8 cellular contexts compared by ENCODE assay signal in the genomic region with DNA sequence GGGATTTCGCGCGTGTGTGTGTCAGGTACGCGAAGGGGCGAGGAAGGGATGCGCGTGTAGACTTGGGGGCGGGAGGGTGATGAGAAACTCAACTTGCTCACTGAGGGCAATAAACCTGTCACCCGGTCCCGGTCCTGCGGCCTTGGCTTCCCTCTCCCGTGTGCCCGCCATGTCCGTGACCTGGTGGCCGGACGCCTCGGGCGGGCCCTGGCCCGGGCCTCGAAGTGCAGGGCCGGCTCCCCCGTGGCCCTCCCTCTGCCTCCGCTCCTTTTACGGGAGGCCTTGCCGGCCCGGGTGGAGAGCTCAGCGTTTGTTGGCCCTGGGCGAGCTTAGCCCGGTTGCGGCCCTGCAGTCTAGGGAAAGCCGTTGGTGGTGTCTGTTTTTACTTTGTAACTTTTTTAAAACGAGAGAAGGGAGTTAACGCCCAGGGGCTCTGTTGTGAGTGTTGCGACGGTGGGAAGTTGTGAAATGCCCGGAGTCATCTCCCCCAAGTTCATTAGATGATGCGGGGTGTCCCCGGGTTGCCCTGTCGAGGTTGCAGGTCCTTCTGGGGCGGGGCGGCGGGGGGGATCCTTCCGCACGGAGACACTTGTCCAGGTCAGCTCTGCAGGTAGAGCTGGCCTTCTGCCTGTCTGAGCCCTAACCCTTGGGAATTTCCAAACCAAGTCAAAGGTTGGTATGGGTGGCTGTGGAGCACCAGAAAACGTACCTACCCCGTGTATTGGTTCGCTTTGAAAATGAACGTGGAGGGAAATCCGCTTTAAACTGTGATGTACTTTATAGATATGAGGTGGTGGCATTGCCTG. TPM values are rescaled to one million over a fixed set of nuclear protein-coding genes. Genes with fewer than 3 reads are reported as not detected.
DNase-seq lines count a peak whose midpoint lies in the region; ATAC-seq and TF ChIP-seq lines count a peak whose summit lies in the region.

No MANE protein-coding gene starts in this region.

- peak overlapping the region; percentile 94 for H3K27ac Mint-ChIP-seq in activated naive CD8-positive, alpha-beta T cell treated with anti-CD3 and anti-CD28 coated beads, Interleukin-2, amount 10 ng/mL, durations not matched to agents 7 days and 5 days

- H3K9me3 ChIP-seq in A673 (ENCODE audit: low read depth, low read length, poor library complexity, severe bottlenecking), result no peaks in the 10 kb centered on the region
- H3K9me3 ChIP-seq in SJSA1 (replicated peaks), result no peaks in the 10 kb centered on the region
- no peaks in the 10 kb centered on the region for H3K9me3 ChIP-seq in heart left ventricle

- peak; percentile 45 for DNase-seq in A673 (ENCODE audit: low spot score)
- peak in 1 of 2 experiments; percentile 59 for DNase-seq in SJSA1 (ENCODE audit: low read depth in 1 of 2, low spot score in 2 of 2)
- DNase-seq in activated naive CD8-positive, alpha-beta T cell treated with anti-CD3 and anti-CD28 coated beads, Interleukin-2, amount 10 ng/mL, durations not matched to agents 7 days and 5 days, result peak; percentile 56
- DNase-seq in heart left ventricle, result peak; percentile 64 to 82 (median 72)
- DNase-seq in posterior vena cava (ENCODE audit: low spot score), result peak; percentile 88
- DNase-seq in NCI-H446 (lab: John Stamatoyannopoulos, UW), result no peak

- ATAC-seq in GM18867 (IDR thresholded peaks at IDR 0.05; ENCODE audit: unreplicated experiment) (peak; percentile 5), HG03159 (IDR thresholded peaks at IDR 0.05; ENCODE audit: unreplicated experiment) (peak; percentile 3), heart left ventricle (peak; percentile 69 to 80 (median 80))
- peak; percentile 17 for ATAC-seq in activated naive CD8-positive, alpha-beta T cell treated with anti-CD3 and anti-CD28 coated beads, Interleukin-2, amount 10 ng/mL, durations not matched to agents 7 days and 5 days (ENCODE audit: low read depth)

- peak overlapping the region; percentile 94 for H3K4me3 Mint-ChIP-seq in activated naive CD8-positive, alpha-beta T cell treated with anti-CD3 and anti-CD28 coated beads, Interleukin-2, amount 10 ng/mL, durations not matched to agents 7 days and 5 days

- TF ChIP-seq POLR2A in heart left ventricle (IDR thresholded peaks at IDR 0.05), result no peak

- peaks cover 28% of the 10 kb centered on the region for H3K36me3 Mint-ChIP-seq in activated naive CD8-positive, alpha-beta T cell treated with anti-CD3 and anti-CD28 coated beads, Interleukin-2, amount 10 ng/mL, durations not matched to agents 7 days and 5 days

- H3K27me3 ChIP-seq in A673 (replicated peaks; ENCODE audit: insufficient read depth, low read depth, low read length, poor library complexity), result no peaks in the 10 kb centered on the region
- no peaks in the 10 kb centered on the region for H3K27me3 ChIP-seq in SJSA1 (replicated peaks)
- H3K27me3 ChIP-seq in heart left ventricle, result no peaks in the 10 kb centered on the region

- TF ChIP-seq CTCF in A673 (conservative IDR thresholded peaks at IDR 0.05; ENCODE audit: low read depth, low read length), result no peak
- no peak for TF ChIP-seq CTCF in heart left ventricle (IDR thresholded peaks at IDR 0.05)

- intact Hi-C loops in A673 (cut with micrococcal nuclease; ENCODE audit: unreplicated experiment) (loop anchor here (10.0 kb wide), 1 partner anchor 248 kb away; no protein-coding TSS in a partner anchor), heart left ventricle (cut with DNase I) (loop anchor here in 4 of 10 donors (5.0 kb wide), 2 partner anchors 84 to 89 kb away; a partner anchor contains a TSS), posterior vena cava (cut with DNase I) (loop anchor here (2.0 to 5.0 kb wide), 2 partner anchors 86 to 591 kb away; a partner anchor contains a TSS)

- BruUV-seq in A673 (replicated peaks; lab: Mats Ljungman, UMichigan), result TSS peak; percentile 42

- 0 to 1% (median 0%) methylated on average over 36 to 50 of the region's 50 CpGs for WGBS in heart left ventricle, 4 donors

- H3K36me3 ChIP-seq in A673 (ENCODE audit: insufficient read depth, low read length, poor library complexity, severe bottlenecking) (no peaks in the 10 kb centered on the region), SJSA1 (peaks cover 19% of the 10 kb centered on the region), heart left ventricle (peaks cover 0 to 6% (median 0%) of the 10 kb centered on the region in 9 donors)

- POLR2A ChIA-PET in A673 (lab: Charles Lee; ENCODE audit: low non-redundant PET), result interaction anchor here (0.7 kb wide), 1 partner anchor 1830 kb away, joined by 8 read pairs; no protein-coding TSS in a partner anchor
- POLR2A ChIA-PET in activated naive CD8-positive, alpha-beta T cell treated with anti-CD3 and anti-CD28 coated beads, Interleukin-2, amount 10 ng/mL, durations not matched to agents 7 days and 5 days (lab: Charles Lee), result interaction anchor here (0.6 to 4.5 kb wide), 22 partner anchors 10 to 593 kb away, joined by 3 to 159 read pairs (median 6); a partner anchor contains a TSS

- peak overlapping the region; percentile 98 for H3K4me3 ChIP-seq in A673 (ENCODE audit: low read depth, low read length, poor library complexity, severe bottlenecking)
- peak overlapping the region; percentile 95 for H3K4me3 ChIP-seq in SJSA1
- H3K4me3 ChIP-seq in heart left ventricle, result peak overlapping the region; percentile 66 to 99 (median 92)

- no peaks in the 10 kb centered on the region for H3K9me3 Mint-ChIP-seq in activated naive CD8-positive, alpha-beta T cell treated with anti-CD3 and anti-CD28 coated beads, Interleukin-2, amount 10 ng/mL, durations not matched to agents 7 days and 5 days

- H3K27ac ChIP-seq in A673 (ENCODE audit: low read depth, low read length, poor library complexity, severe bottlenecking), result peak overlapping the region; percentile 97
- H3K27ac ChIP-seq in SJSA1, result peak overlapping the region; percentile 86
- peak overlapping the region; percentile 94 to 99 (median 98) for H3K27ac ChIP-seq in heart left ventricle

- no peaks in the 10 kb centered on the region for H3K27me3 Mint-ChIP-seq in activated naive CD8-positive, alpha-beta T cell treated with anti-CD3 and anti-CD28 coated beads, Interleukin-2, amount 10 ng/mL, durations not matched to agents 7 days and 5 days

- peaks cover 5% of the 10 kb centered on the region for H3K4me1 ChIP-seq in A673 (ENCODE audit: insufficient read depth, low read length, poor library complexity, severe bottlenecking)
- H3K4me1 ChIP-seq in SJSA1 (replicated peaks), result peaks cover 24% of the 10 kb centered on the region
- H3K4me1 ChIP-seq in heart left ventricle, result peaks cover 0 to 46% (median 23%) of the 10 kb centered on the region in 12 donors

- peaks cover 25% of the 10 kb centered on the region for H3K4me1 Mint-ChIP-seq in activated naive CD8-positive, alpha-beta T cell treated with anti-CD3 and anti-CD28 coated beads, Interleukin-2, amount 10 ng/mL, durations not matched to agents 7 days and 5 days

- CTCF ChIA-PET in A673 (lab: Charles Lee), result no interaction called here

RNA-seq across cellular contexts. Expression of a gene that starts 0.9 kb away (rescaled TPM):
- total RNA-seq in A673 (2021) (74.0 and 80.9 TPM in 2 replicates), heart left ventricle (10 to 100 TPM; 22.9 to 45.9 (median 31.3) TPM), posterior vena cava (10 to 100 TPM; 50.8 to 54.2 TPM)
- total RNA-seq in SJSA1 (2014; rRNA removed; shearing (Covaris generic)), result 60.2 and 84.4 TPM in 2 replicates
- 100 to 1,000 TPM; 171 to 177 TPM for total RNA-seq in activated naive CD8-positive, alpha-beta T cell treated with anti-CD3 and anti-CD28 coated beads, Interleukin-2, amount 10 ng/mL, durations not matched to agents 7 days and 5 days
- 10 to 100 TPM in 1 of 2 donors, 1 to 10 TPM in 1; 5.7 to 13.8 TPM for polyA plus RNA-seq in heart left ventricle

Comparison
In these comparisons a context has a peak if more than half of its experiments do, and no peak if none do; other contexts are left out.
1. DNase-seq: peak in A673 (single experiment), activated naive CD8-positive, alpha-beta T cell treated with anti-CD3 and anti-CD28 coated beads, Interleukin-2, amount 10 ng/mL, durations not matched to agents 7 days and 5 days (single experiment), heart left ventricle (5 of 5) and posterior vena cava (single experiment); none in NCI-H446 (0 of 2).
2. ATAC-seq: peak in every context shown above with its lines; median percentile 80 in heart left ventricle; 17 in activated naive CD8-positive, alpha-beta T cell treated with anti-CD3 and anti-CD28 coated beads, Interleukin-2, amount 10 ng/mL, durations not matched to agents 7 days and 5 days; 5 in GM18867; 3 in HG03159.
3. Peak in every context shown above with its lines, with median percentiles within 50 percentile points of each other: H3K27ac ChIP-seq and H3K4me3 ChIP-seq.